ENCODE assay signal across 1 cellular context in genomic region chr9:134381671-134382505, GRCh38.
A peak's percentile ranks its signal among the peaks of the same experiment; 100 is the strongest.
TF ChIP-seq lines count a peak whose summit lies in the region.

No MANE protein-coding gene starts in this region.

TF ChIP-seq in HEK293, 187 proteins besides CTCF, POLR2A, EP300 and RAD21 (continued from another document):
- TF ChIP-seq ZNF280D (tag by site-specific recombination; IDR thresholded peaks at IDR 0.05) (no peak), GLIS2 (tag by site-specific recombination; IDR thresholded peaks at IDR 0.05) (peak; percentile 46; the same call in 1 of the 2 replicates), ZNF140 (tag by site-specific recombination; IDR thresholded peaks at IDR 0.05) (no peak), ZNF398 (tag by site-specific recombination; IDR thresholded peaks at IDR 0.05) (peak; percentile 57; the same call in 1 of the 2 replicates), MZF1 (tag by site-specific recombination; IDR thresholded peaks at IDR 0.05; ENCODE audit: borderline replicate concordance) (no peak), ZNF549 (tag by site-specific recombination; IDR thresholded peaks at IDR 0.05) (no peak), INSM2 (tag by site-specific recombination; IDR thresholded peaks at IDR 0.05) (no peak), HOXC10 (CRISPR knock-in tag; IDR thresholded peaks at IDR 0.05) (no peak), YY1 (tag by site-specific recombination; IDR thresholded peaks at IDR 0.05) (no peak), ZNF10 (tag by site-specific recombination; IDR thresholded peaks at IDR 0.05) (no peak)
TF ChIP-seq in HEK293: peak in this region for 7.
